9 cellular contexts compared by ENCODE assay signal in genomic region chr6:90411292-90411781, GRCh38.
DNase-seq lines count a peak whose midpoint lies in the region; ATAC-seq and TF ChIP-seq lines count a peak whose summit lies in the region.
"Had no signal": no experiment of that assay in that cellular context is flagged by ENCODE, and none has a peak within 500 bp of the region (broad histone marks: within the 10 kb centered on the region; RNA-seq: fewer than 3 reads in every experiment).

No MANE protein-coding gene starts in this region.

- no peaks in the 10 kb centered on the region for H3K27me3 Mint-ChIP-seq in Calu3 (ENCODE audit: unreplicated experiment)
- no peaks in the 10 kb centered on the region for H3K27me3 Mint-ChIP-seq in activated T-cell treated with anti-CD3 and anti-CD28 coated beads, Interleukin-2, amount 50 U/mL, for 4 hours (ENCODE audit: low read depth)

- ATAC-seq in GM21515 (IDR thresholded peaks at IDR 0.05; ENCODE audit: unreplicated experiment) (peak; percentile 95), HG03575 (IDR thresholded peaks at IDR 0.05; ENCODE audit: extremely low read depth, insufficient number of reproducible peaks, low FRiP score, unreplicated experiment) (peak; percentile 91)
- peak; percentile 84 to 89 for ATAC-seq in activated T-cell treated with anti-CD3 and anti-CD28 coated beads, Interleukin-2, amount 50 U/mL, for 4 hours

- H3K27me3 ChIP-seq in WERI-Rb-1 (ENCODE audit: insufficient read depth, low read depth, severe bottlenecking): no peaks in the 10 kb centered on the region

- intact Hi-C loops in Calu3 (cut with micrococcal nuclease; ENCODE audit: unreplicated experiment): no loop called here

- no peaks in the 10 kb centered on the region for H3K9me3 ChIP-seq in WERI-Rb-1 (ENCODE audit: severe bottlenecking)

- DNase-seq in Calu3: peak; percentile 86
- DNase-seq in activated T-cell treated with anti-CD3 and anti-CD28 coated beads, Interleukin-2, amount 50 U/mL, for 4 hours: peak; percentile 47
- DNase-seq in stimulated activated CD4-positive, alpha-beta T cell treated with anti-CD3 and anti-CD28 coated beads, Interleukin-12 subunit alpha, Interleukin-12 subunit beta, amount 100 ng/mL, for 24 hours (ENCODE audit: low read depth in 2 of 2): peak; percentile 43 to 65
- DNase-seq in EL: no peak
- no peak for DNase-seq in NCI-H1105 treated with DMSO at 0.1 percent for 48 hours (lab: John Stamatoyannopoulos, UW)
- DNase-seq in WERI-Rb-1: no peak

- peaks cover 5% of the 10 kb centered on the region for H3K36me3 Mint-ChIP-seq in Calu3 (ENCODE audit: insufficient read depth, unreplicated experiment)
- no peaks in the 10 kb centered on the region for H3K36me3 Mint-ChIP-seq in activated T-cell treated with anti-CD3 and anti-CD28 coated beads, Interleukin-2, amount 50 U/mL, for 4 hours (ENCODE audit: insufficient read depth)
- H3K36me3 Mint-ChIP-seq: brain had no signal

- H3K4me3 Mint-ChIP-seq in Calu3 (ENCODE audit: low read depth, unreplicated experiment): no peak overlapping the region
- H3K4me3 Mint-ChIP-seq in activated T-cell treated with anti-CD3 and anti-CD28 coated beads, Interleukin-2, amount 50 U/mL, for 4 hours: no peak overlapping the region
- H3K4me3 Mint-ChIP-seq: brain had no signal

- H3K36me3 ChIP-seq in WERI-Rb-1: no peaks in the 10 kb centered on the region

- BruUV-seq in Calu3 (replicated peaks; lab: Mats Ljungman, UMichigan): no TSS peak

- TF ChIP-seq CTCF in Calu3 (IDR thresholded peaks at IDR 0.05; ENCODE audit: unreplicated experiment) (no peak), WERI-Rb-1 (IDR thresholded peaks at IDR 0.05; ENCODE audit: low read depth, low read length) (no peak)

- CTCF ChIA-PET in Calu3 (lab: Charles Lee): interaction anchor here (0.5 to 1.7 kb wide), 5 partner anchors 14 to 587 kb away, joined by 3 to 14 read pairs (median 4); no protein-coding TSS in a partner anchor

- H3K27ac Mint-ChIP-seq in Calu3 (ENCODE audit: unreplicated experiment): peak overlapping the region; percentile 41

- no peak overlapping the region for H3K27ac ChIP-seq in WERI-Rb-1

- H3K4me3 ChIP-seq in WERI-Rb-1 (ENCODE audit: low read depth, low read length): no peak overlapping the region

- H3K4me1 Mint-ChIP-seq in Calu3 (ENCODE audit: low read depth, unreplicated experiment): peaks cover 70% of the 10 kb centered on the region
- peaks cover 74% of the 10 kb centered on the region for H3K4me1 Mint-ChIP-seq in activated T-cell treated with anti-CD3 and anti-CD28 coated beads, Interleukin-2, amount 50 U/mL, for 4 hours (ENCODE audit: low read depth)

- H3K9me3 Mint-ChIP-seq in Calu3 (ENCODE audit: low read depth, unreplicated experiment): peaks cover 2% of the 10 kb centered on the region
- H3K9me3 Mint-ChIP-seq in activated T-cell treated with anti-CD3 and anti-CD28 coated beads, Interleukin-2, amount 50 U/mL, for 4 hours: no peaks in the 10 kb centered on the region
- H3K9me3 Mint-ChIP-seq: brain had no signal

Comparison
In these comparisons a context has a peak if more than half of its experiments do, and no peak if none do; other contexts are left out.
1. DNase-seq: peak in Calu3 (single experiment), activated T-cell treated with anti-CD3 and anti-CD28 coated beads, Interleukin-2, amount 50 U/mL, for 4 hours (single experiment) and stimulated activated CD4-positive, alpha-beta T cell treated with anti-CD3 and anti-CD28 coated beads, Interleukin-12 subunit alpha, Interleukin-12 subunit beta, amount 100 ng/mL, for 24 hours (2 of 2); none in EL (single experiment), NCI-H1105 treated with DMSO at 0.1 percent for 48 hours (single experiment) and WERI-Rb-1 (single experiment).
2. Peak in every context shown above with its lines, with median percentiles within 50 percentile points of each other: ATAC-seq.